1 cellular context compared by ENCODE assay signal in the genomic region with DNA sequence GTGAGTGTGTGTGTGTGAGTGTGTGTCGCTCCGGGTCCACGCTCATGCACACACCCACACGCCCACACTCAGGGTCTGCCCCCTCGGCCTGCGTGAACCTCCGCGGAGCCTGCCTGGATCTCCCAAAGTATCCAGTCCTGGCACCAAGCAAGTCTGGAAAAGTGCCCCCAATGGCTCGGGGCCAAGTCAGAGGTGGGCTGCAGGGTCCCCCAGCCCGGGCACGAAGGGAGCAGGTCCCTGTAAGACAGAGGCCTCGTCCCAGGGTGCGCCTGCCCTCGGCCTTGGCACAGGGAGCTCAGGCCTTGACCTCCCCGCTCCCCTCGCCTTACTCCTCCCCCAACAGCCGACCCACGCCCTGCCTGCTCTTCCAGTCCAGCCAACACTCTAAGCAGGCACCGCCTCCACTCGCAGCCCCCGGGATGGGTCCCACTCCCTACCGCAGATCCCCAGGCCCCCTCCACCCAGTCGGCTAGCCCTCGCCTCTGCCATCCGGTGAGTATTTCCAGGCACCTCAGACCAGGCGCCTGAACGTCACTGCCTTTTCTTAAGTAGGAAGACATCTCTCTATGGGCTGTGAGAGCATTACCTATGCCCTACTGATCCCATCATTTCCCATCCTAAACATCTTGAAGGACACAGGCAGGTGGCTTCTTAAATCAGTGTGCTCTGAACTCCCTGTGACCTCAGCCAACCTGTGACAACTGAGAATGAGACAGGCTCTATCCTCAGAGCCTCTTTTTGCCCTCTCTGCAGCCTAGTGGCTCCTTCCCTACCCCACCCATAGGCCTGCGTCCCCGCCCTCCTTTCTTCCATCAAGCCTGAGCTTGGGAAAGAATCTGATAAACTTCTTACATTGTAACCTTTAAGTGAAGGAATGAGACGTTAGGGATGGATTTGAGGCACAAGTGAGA.
TF ChIP-seq lines count a peak whose summit lies in the region.

No MANE protein-coding gene starts in this region.

TF ChIP-seq in endothelial cell of umbilical vein, 7 proteins besides CTCF, POLR2A, EP300 and RAD21:
- no peak for TF ChIP-seq GATA2 (IDR thresholded peaks at IDR 0.05; ENCODE audit: insufficient read depth, insufficient read length, low read depth, low read length)
- TF ChIP-seq JUN (IDR thresholded peaks at IDR 0.05; ENCODE audit: borderline replicate concordance, insufficient read depth, insufficient read length, low read depth), result no peak
- no peak for TF ChIP-seq EZH2 (IDR thresholded peaks at IDR 0.05; ENCODE audit: borderline replicate concordance, low read depth, low read length, severe bottlenecking)
- TF ChIP-seq, protein P1, sequence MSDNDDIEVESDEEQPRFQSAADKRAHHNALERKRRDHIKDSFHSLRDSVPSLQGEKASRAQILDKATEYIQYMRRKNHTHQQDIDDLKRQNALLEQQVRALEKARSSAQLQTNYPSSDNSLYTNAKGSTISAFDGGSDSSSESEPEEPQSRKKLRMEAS (IDR thresholded peaks at IDR 0.05; ENCODE audit: insufficient read depth, insufficient read length), result no peak
- no peak for TF ChIP-seq MYC (IDR thresholded peaks at IDR 0.05; ENCODE audit: low read depth, low read length)
- peak; percentile 38 for TF ChIP-seq POLR2AphosphoS5 (IDR thresholded peaks at IDR 0.05; ENCODE audit: insufficient read depth, low read depth, low read length)
